Comparison of ENCODE assay signal across 18 cellular contexts in genomic region chr2:17615728-17616351, GRCh38.
A peak's percentile ranks its signal among the peaks of the same experiment; 100 is the strongest.
DNase-seq lines count a peak whose midpoint lies in the region; ATAC-seq and TF ChIP-seq lines count a peak whose summit lies in the region.
"Had no signal": no experiment of that assay in that cellular context is flagged by ENCODE, and none has a peak within 500 bp of the region (broad histone marks: within the 10 kb centered on the region; RNA-seq: fewer than 3 reads in every experiment).

No MANE protein-coding gene starts in this region.

- in situ Hi-C loops in GM13976 (cut with MboI; ENCODE audit: low sequenced_read_pairs, unreplicated experiment), result no loop called here

- DNase-seq in A172 (ENCODE audit: low spot score) (peak; percentile 87), HCEC 1CT (peak; percentile 64), fibroblast of the aortic adventitia (ENCODE audit: low read depth) (peak; percentile 85), GM13976 (ENCODE audit: low spot score) (no peak), tibial artery (no peak)
- no peak for DNase-seq in T-helper 2 cell treated with Interferon-gamma antibody and Interleukin-4, amounts not matched to agents 5 μg/mL and 100 μg/mL, for 36 hours (ENCODE audit: low spot score)
- DNase-seq: activated CD4-positive, alpha-beta T cell treated with anti-CD3 and anti-CD28 coated beads, Interleukin-2, amount 10 ng/mL, durations not matched to agents 7 days and 5 days; activated gamma-delta T cell treated with Interleukin-2 at 50 U/mL for 16 hours; DMS79; nucleus accumbens; T-cell; upper lobe of left lung had no signal

- H3K27me3 ChIP-seq in tibial artery, result peaks cover 0 to 5% of the 10 kb centered on the region in 2 donors
- H3K27me3 ChIP-seq: upper lobe of left lung had no signal

- H3K27me3 Mint-ChIP-seq in activated T-helper 17 cell treated with anti-CD3 and anti-CD28 coated beads, Interleukin-2, amount 50 U/mL, for 72 hours, result peaks cover 13% of the 10 kb centered on the region
- no peaks in the 10 kb centered on the region for H3K27me3 Mint-ChIP-seq in T-helper 2 cell treated with Interferon-gamma antibody and Interleukin-4, amounts not matched to agents 5 μg/mL and 100 μg/mL, for 36 hours (ENCODE audit: low read depth)
- H3K27me3 Mint-ChIP-seq: activated CD4-positive, alpha-beta T cell treated with anti-CD3 and anti-CD28 coated beads, Interleukin-2, amount 10 ng/mL, durations not matched to agents 7 days and 5 days had no signal

- ATAC-seq in activated T-helper 17 cell treated with anti-CD3 and anti-CD28 coated beads, Interleukin-2, amount 50 U/mL, for 72 hours (replicated peaks), result peak; percentile 28
- no peak for ATAC-seq in HG03469 (IDR thresholded peaks at IDR 0.05; ENCODE audit: unreplicated experiment)
- ATAC-seq: A549, GM23338 had no signal

- H3K27ac ChIP-seq in tibial artery, result no peak overlapping the region
- H3K27ac ChIP-seq: A549, HL-60, upper lobe of left lung had no signal

- intact Hi-C loops in tibial artery (cut with DNase I; ENCODE audit: low total_unique reads), result no loop called here

- no peak overlapping the region for H3K27ac Mint-ChIP-seq in activated T-helper 17 cell treated with anti-CD3 and anti-CD28 coated beads, Interleukin-2, amount 50 U/mL, for 72 hours
- no peak overlapping the region for H3K27ac Mint-ChIP-seq in T-helper 2 cell treated with Interferon-gamma antibody and Interleukin-4, amounts not matched to agents 5 μg/mL and 100 μg/mL, for 36 hours
- H3K27ac Mint-ChIP-seq: activated CD4-positive, alpha-beta T cell treated with anti-CD3 and anti-CD28 coated beads, Interleukin-2, amount 10 ng/mL, durations not matched to agents 7 days and 5 days; GM23338; memory B cell; T-cell had no signal

- H3K4me3 ChIP-seq in fibroblast of the aortic adventitia (ENCODE audit: low read depth, low read length) (no peak overlapping the region), tibial artery (no peak overlapping the region)
- H3K4me3 ChIP-seq: A549, GM23338, upper lobe of left lung had no signal

- H3K9me3 ChIP-seq in tibial artery, result no peaks in the 10 kb centered on the region
- H3K9me3 ChIP-seq: A549, upper lobe of left lung had no signal

- H3K36me3 ChIP-seq in tibial artery, result no peaks in the 10 kb centered on the region
- H3K36me3 ChIP-seq: upper lobe of left lung had no signal

- TF ChIP-seq CTCF in fibroblast of the aortic adventitia (IDR thresholded peaks at IDR 0.05; ENCODE audit: insufficient read depth, low read length) (no peak), GM13976 (IDR thresholded peaks at IDR 0.05; ENCODE audit: borderline replicate concordance, control extremely low read depth, extremely low read depth, insufficient read depth, missing control alignments) (no peak), tibial artery (IDR thresholded peaks at IDR 0.05) (no peak)

- no peaks in the 10 kb centered on the region for H3K4me1 Mint-ChIP-seq in activated T-helper 17 cell treated with anti-CD3 and anti-CD28 coated beads, Interleukin-2, amount 50 U/mL, for 72 hours
- H3K4me1 Mint-ChIP-seq in T-helper 2 cell treated with Interferon-gamma antibody and Interleukin-4, amounts not matched to agents 5 μg/mL and 100 μg/mL, for 36 hours (ENCODE audit: low read depth), result no peaks in the 10 kb centered on the region
- H3K4me1 Mint-ChIP-seq: activated CD4-positive, alpha-beta T cell treated with anti-CD3 and anti-CD28 coated beads, Interleukin-2, amount 10 ng/mL, durations not matched to agents 7 days and 5 days; memory B cell; T-cell had no signal

- no peaks in the 10 kb centered on the region for H3K9me3 Mint-ChIP-seq in activated T-helper 17 cell treated with anti-CD3 and anti-CD28 coated beads, Interleukin-2, amount 50 U/mL, for 72 hours
- no peaks in the 10 kb centered on the region for H3K9me3 Mint-ChIP-seq in T-helper 2 cell treated with Interferon-gamma antibody and Interleukin-4, amounts not matched to agents 5 μg/mL and 100 μg/mL, for 36 hours
- H3K9me3 Mint-ChIP-seq: activated CD4-positive, alpha-beta T cell treated with anti-CD3 and anti-CD28 coated beads, Interleukin-2, amount 10 ng/mL, durations not matched to agents 7 days and 5 days; GM23338; memory B cell; T-cell had no signal

- no peak overlapping the region for H3K4me3 Mint-ChIP-seq in activated T-helper 17 cell treated with anti-CD3 and anti-CD28 coated beads, Interleukin-2, amount 50 U/mL, for 72 hours
- no peak overlapping the region for H3K4me3 Mint-ChIP-seq in T-helper 2 cell treated with Interferon-gamma antibody and Interleukin-4, amounts not matched to agents 5 μg/mL and 100 μg/mL, for 36 hours
- H3K4me3 Mint-ChIP-seq: activated CD4-positive, alpha-beta T cell treated with anti-CD3 and anti-CD28 coated beads, Interleukin-2, amount 10 ng/mL, durations not matched to agents 7 days and 5 days; GM23338; memory B cell; T-cell had no signal

- H3K36me3 Mint-ChIP-seq in activated T-helper 17 cell treated with anti-CD3 and anti-CD28 coated beads, Interleukin-2, amount 50 U/mL, for 72 hours (ENCODE audit: low read depth), result no peaks in the 10 kb centered on the region
- no peaks in the 10 kb centered on the region for H3K36me3 Mint-ChIP-seq in T-helper 2 cell treated with Interferon-gamma antibody and Interleukin-4, amounts not matched to agents 5 μg/mL and 100 μg/mL, for 36 hours (ENCODE audit: low read depth)
- H3K36me3 Mint-ChIP-seq: memory B cell, T-cell had no signal

- peaks cover 0 to 10% (median 0%) of the 10 kb centered on the region in 4 donors for H3K4me1 ChIP-seq in tibial artery
- H3K4me1 ChIP-seq: upper lobe of left lung had no signal

Comparison
In these comparisons a context has a peak if more than half of its experiments do, and no peak if none do; other contexts are left out.
1. DNase-seq: peak in A172 (single experiment), HCEC 1CT (single experiment) and fibroblast of the aortic adventitia (single experiment); none in GM13976 (single experiment), T-helper 2 cell treated with Interferon-gamma antibody and Interleukin-4, amounts not matched to agents 5 μg/mL and 100 μg/mL, for 36 hours (single experiment) and tibial artery (0 of 2).